In genomic region chr16:67833418-67834241, GRCh38 we compare ENCODE assay signal across 1 cellular context.
TF ChIP-seq lines count a peak whose summit lies in the region.

No MANE protein-coding gene starts in this region.

TF ChIP-seq in H1, 55 proteins besides CTCF, POLR2A, EP300 and RAD21:
- TF ChIP-seq ATF3 (IDR thresholded peaks at IDR 0.05; ENCODE audit: insufficient read depth, low read depth, low read length) = no peak
- no peak for TF ChIP-seq CHD1 (IDR thresholded peaks at IDR 0.05; ENCODE audit: low read depth, low read length)
- peak; percentile 56 for TF ChIP-seq E2F6 (IDR thresholded peaks at IDR 0.05)
- TF ChIP-seq TAF7 (optimal IDR thresholded peaks at IDR 0.05; ENCODE audit: borderline replicate concordance, low read depth, low read length) = peak; percentile 84
- TF ChIP-seq BRCA1 (IDR thresholded peaks at IDR 0.05; ENCODE audit: low read depth, low read length) = peak; percentile 96
- TF ChIP-seq EGR1 (IDR thresholded peaks at IDR 0.05; ENCODE audit: borderline replicate concordance, low read depth, low read length) = no peak
- TF ChIP-seq SP1 (IDR thresholded peaks at IDR 0.05; ENCODE audit: low read depth, low read length) = 0 out of 2 replicates have a peak, but pooled peaks have one; percentile 29
- TF ChIP-seq MAFK (IDR thresholded peaks at IDR 0.05; ENCODE audit: low read depth, low read length) = no peak
- peak; percentile 90 for TF ChIP-seq TAF1 (IDR thresholded peaks at IDR 0.05; ENCODE audit: low read depth, low read length)
- TF ChIP-seq PHF8 (conservative IDR thresholded peaks at IDR 0.05; ENCODE audit: low read depth, low read length) = peak; percentile 71
- TF ChIP-seq ATF2 (IDR thresholded peaks at IDR 0.05; ENCODE audit: low read length) = 0 out of 2 replicates have a peak, but pooled peaks have one; percentile 62
- peak; percentile 88 for TF ChIP-seq YY1 (IDR thresholded peaks at IDR 0.05; ENCODE audit: low read depth, low read length)
- peak; percentile 90 for TF ChIP-seq SIX5 (IDR thresholded peaks at IDR 0.05; ENCODE audit: low read depth, low read length)
- TF ChIP-seq GTF2F1 (IDR thresholded peaks at IDR 0.05; ENCODE audit: borderline replicate concordance, low read depth, low read length) = no peak
- no peak; the same call in 1 of the 2 replicates for TF ChIP-seq CREB1 (IDR thresholded peaks at IDR 0.05)
- TF ChIP-seq SAP30 (IDR thresholded peaks at IDR 0.05; ENCODE audit: insufficient read depth, insufficient replicate concordance, low read length) = no peak
- TF ChIP-seq CHD2 (IDR thresholded peaks at IDR 0.05; ENCODE audit: low read length) = peak; percentile 100
- TF ChIP-seq SP2 (IDR thresholded peaks at IDR 0.05; ENCODE audit: low read length) = no peak
- TF ChIP-seq SIN3A (conservative IDR thresholded peaks at IDR 0.05 in 1 of 2, IDR thresholded peaks at IDR 0.05 in 1 of 2; ENCODE audit: low read depth in 1 of 2, low read length in 2 of 2) = peak; percentile 87 to 89
- TF ChIP-seq POLR2AphosphoS5 (IDR thresholded peaks at IDR 0.05; ENCODE audit: low read depth, low read length) = peak; percentile 81
- TF ChIP-seq CHD7 (IDR thresholded peaks at IDR 0.05; ENCODE audit: insufficient replicate concordance, low read length) = no peak
- TF ChIP-seq SRF (IDR thresholded peaks at IDR 0.05; ENCODE audit: low read depth, low read length) = no peak
- no peak for TF ChIP-seq RNF2 (IDR thresholded peaks at IDR 0.05; ENCODE audit: borderline replicate concordance, low read depth, low read length, missing control alignments, poor library complexity, severe bottlenecking)
- TF ChIP-seq RXRA (IDR thresholded peaks at IDR 0.05; ENCODE audit: insufficient read depth, low read depth, low read length) = no peak
- peak; percentile 89 for TF ChIP-seq TBP (IDR thresholded peaks at IDR 0.05; ENCODE audit: low read depth, low read length)
- TF ChIP-seq MAX (IDR thresholded peaks at IDR 0.05) = peak; percentile 81
- TF ChIP-seq SIRT6 (IDR thresholded peaks at IDR 0.05; ENCODE audit: low read length) = no peak
- TF ChIP-seq JUND (IDR thresholded peaks at IDR 0.05; ENCODE audit: low read length) = 0 out of 2 replicates have a peak, but pooled peaks have one; percentile 16
- peak; percentile 76 for TF ChIP-seq KDM4A (IDR thresholded peaks at IDR 0.05; ENCODE audit: low read depth, low read length, severe bottlenecking)
- TF ChIP-seq HDAC6 (IDR thresholded peaks at IDR 0.05; ENCODE audit: low read depth, low read length) = no peak
- TF ChIP-seq CEBPB (IDR thresholded peaks at IDR 0.05; ENCODE audit: low read depth, low read length) = no peak
- no peak for TF ChIP-seq POU5F1 (IDR thresholded peaks at IDR 0.05; ENCODE audit: low read depth, low read length)
- no peak for TF ChIP-seq CBX5 (IDR thresholded peaks at IDR 0.05; ENCODE audit: low read depth, low read length)
- no peak for TF ChIP-seq TEAD4 (IDR thresholded peaks at IDR 0.05; ENCODE audit: low read depth, low read length)
- TF ChIP-seq CBX8 (IDR thresholded peaks at IDR 0.05; ENCODE audit: borderline replicate concordance, low read depth, low read length) = no peak
- no peak for TF ChIP-seq BACH1 (IDR thresholded peaks at IDR 0.05; ENCODE audit: low read length)
- no peak; a peak in 1 of 4 replicates for TF ChIP-seq HDAC2 (IDR thresholded peaks at IDR 0.05; ENCODE audit: borderline replicate concordance in 1 of 2, low read depth in 2 of 2, low read length in 2 of 2)
- TF ChIP-seq NANOG (IDR thresholded peaks at IDR 0.05; ENCODE audit: insufficient read depth, low read depth, low read length, poor library complexity, severe bottlenecking) = no peak
- 0 out of 2 replicates have a peak, but pooled peaks have one; percentile 13 for TF ChIP-seq TCF12 (IDR thresholded peaks at IDR 0.05; ENCODE audit: low read depth, low read length)
- no peak for TF ChIP-seq SUZ12 (IDR thresholded peaks at IDR 0.05; ENCODE audit: low read length)
- TF ChIP-seq RBBP5 (IDR thresholded peaks at IDR 0.05; ENCODE audit: borderline replicate concordance, low read depth, low read length) = no peak
- no peak; the same call in 1 of the 2 replicates for TF ChIP-seq SP4 (IDR thresholded peaks at IDR 0.05; ENCODE audit: low read length)
- no peak for TF ChIP-seq ASH2L (IDR thresholded peaks at IDR 0.05; ENCODE audit: low read length)
- TF ChIP-seq FOSL1 (IDR thresholded peaks at IDR 0.05; ENCODE audit: insufficient read depth, low read depth, low read length) = no peak
